1 cellular context compared by ENCODE assay signal in the genomic region with DNA sequence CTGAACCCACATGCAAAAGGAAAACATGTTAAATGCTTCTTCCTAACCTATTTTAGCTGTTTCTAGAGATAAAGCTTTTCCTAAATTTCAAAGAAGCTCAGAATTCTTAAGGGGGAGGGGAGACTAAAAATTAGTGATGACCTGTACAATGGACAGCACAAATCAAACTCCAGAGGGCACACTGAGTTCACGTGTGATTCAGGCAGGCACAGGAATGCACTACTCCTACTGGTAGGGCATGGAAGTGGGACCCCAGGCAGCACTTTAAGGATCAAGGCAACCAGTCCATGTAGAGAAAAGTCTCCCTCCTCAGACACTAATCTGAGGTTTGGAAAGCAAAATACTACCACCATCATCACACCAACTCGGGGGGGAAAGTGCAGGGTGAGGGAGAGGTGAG.
TF ChIP-seq lines count a peak whose summit lies in the region.

No MANE protein-coding gene starts in this region.

TF ChIP-seq in K562, 482 proteins besides CTCF, POLR2A, EP300 and RAD21 (continued from another document):
- TF ChIP-seq, protein P1, sequence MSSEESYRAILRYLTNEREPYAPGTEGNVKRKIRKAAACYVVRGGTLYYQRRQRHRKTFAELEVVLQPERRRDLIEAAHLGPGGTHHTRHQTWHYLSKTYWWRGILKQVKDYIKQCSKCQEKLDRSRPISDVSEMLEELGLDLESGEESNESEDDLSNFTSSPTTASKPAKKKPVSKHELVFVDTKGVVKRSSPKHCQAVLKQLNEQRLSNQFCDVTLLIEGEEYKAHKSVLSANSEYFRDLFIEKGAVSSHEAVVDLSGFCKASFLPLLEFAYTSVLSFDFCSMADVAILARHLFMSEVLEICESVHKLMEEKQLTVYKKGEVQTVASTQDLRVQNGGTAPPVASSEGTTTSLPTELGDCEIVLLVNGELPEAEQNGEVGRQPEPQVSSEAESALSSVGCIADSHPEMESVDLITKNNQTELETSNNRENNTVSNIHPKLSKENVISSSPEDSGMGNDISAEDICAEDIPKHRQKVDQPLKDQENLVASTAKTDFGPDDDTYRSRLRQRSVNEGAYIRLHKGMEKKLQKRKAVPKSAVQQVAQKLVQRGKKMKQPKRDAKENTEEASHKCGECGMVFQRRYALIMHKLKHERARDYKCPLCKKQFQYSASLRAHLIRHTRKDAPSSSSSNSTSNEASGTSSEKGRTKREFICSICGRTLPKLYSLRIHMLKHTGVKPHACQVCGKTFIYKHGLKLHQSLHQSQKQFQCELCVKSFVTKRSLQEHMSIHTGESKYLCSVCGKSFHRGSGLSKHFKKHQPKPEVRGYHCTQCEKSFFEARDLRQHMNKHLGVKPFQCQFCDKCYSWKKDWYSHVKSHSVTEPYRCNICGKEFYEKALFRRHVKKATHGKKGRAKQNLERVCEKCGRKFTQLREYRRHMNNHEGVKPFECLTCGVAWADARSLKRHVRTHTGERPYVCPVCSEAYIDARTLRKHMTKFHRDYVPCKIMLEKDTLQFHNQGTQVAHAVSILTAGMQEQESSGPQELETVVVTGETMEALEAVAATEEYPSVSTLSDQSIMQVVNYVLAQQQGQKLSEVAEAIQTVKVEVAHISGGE (CRISPR knock-in tag; IDR thresholded peaks at IDR 0.05): no peak
- TF ChIP-seq, protein P2, sequence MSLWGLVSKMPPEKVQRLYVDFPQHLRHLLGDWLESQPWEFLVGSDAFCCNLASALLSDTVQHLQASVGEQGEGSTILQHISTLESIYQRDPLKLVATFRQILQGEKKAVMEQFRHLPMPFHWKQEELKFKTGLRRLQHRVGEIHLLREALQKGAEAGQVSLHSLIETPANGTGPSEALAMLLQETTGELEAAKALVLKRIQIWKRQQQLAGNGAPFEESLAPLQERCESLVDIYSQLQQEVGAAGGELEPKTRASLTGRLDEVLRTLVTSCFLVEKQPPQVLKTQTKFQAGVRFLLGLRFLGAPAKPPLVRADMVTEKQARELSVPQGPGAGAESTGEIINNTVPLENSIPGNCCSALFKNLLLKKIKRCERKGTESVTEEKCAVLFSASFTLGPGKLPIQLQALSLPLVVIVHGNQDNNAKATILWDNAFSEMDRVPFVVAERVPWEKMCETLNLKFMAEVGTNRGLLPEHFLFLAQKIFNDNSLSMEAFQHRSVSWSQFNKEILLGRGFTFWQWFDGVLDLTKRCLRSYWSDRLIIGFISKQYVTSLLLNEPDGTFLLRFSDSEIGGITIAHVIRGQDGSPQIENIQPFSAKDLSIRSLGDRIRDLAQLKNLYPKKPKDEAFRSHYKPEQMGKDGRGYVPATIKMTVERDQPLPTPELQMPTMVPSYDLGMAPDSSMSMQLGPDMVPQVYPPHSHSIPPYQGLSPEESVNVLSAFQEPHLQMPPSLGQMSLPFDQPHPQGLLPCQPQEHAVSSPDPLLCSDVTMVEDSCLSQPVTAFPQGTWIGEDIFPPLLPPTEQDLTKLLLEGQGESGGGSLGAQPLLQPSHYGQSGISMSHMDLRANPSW (CRISPR knock-in tag; IDR thresholded peaks at IDR 0.05): no peak
- TF ChIP-seq HNRNPLL (IDR thresholded peaks at IDR 0.05; ENCODE audit: low read depth, low read length, poor library complexity, severe bottlenecking): no peak
